ENCODE assay signal across 19 cellular contexts in genomic region chr2:67255933-67256615, GRCh38.
DNase-seq lines count a peak whose midpoint lies in the region; ATAC-seq, FAIRE-seq and TF ChIP-seq lines count a peak whose summit lies in the region.
"Had no signal": no experiment of that assay in that cellular context is flagged by ENCODE, and none has a peak within 500 bp of the region (broad histone marks: within the 10 kb centered on the region; RNA-seq: fewer than 3 reads in every experiment).

No MANE protein-coding gene starts in this region.

- WGBS in mammary epithelial cell (ENCODE audit: low coverage, missing lambda C conversion rate): 95% methylated on average over 2 of the region's 2 CpGs
- no CpG with 5 or more reads among the region's 2 CpGs for WGBS in mesendoderm (ENCODE audit: extremely low coverage, insufficient coverage, low lambda C conversion rate)

- no peaks in the 10 kb centered on the region for H3K9me3 ChIP-seq in mammary epithelial cell (replicated peaks; ENCODE audit: insufficient read depth, low read length)
- H3K9me3 ChIP-seq: ascending aorta, spleen, testis had no signal

- peaks cover 39% of the 10 kb centered on the region for H3K4me1 ChIP-seq in mammary epithelial cell (ENCODE audit: insufficient read depth, low read length)
- peaks cover 3% of the 10 kb centered on the region for H3K4me1 ChIP-seq in mesendoderm (ENCODE audit: control insufficient read depth, low read depth, low read length)
- H3K4me1 ChIP-seq: spleen, testis had no signal

- peak; percentile 73 for DNase-seq in DMS79 treated with DMSO at 0.1 percent for 48 hours (lab: John Stamatoyannopoulos, UW)
- DNase-seq in NB4 (ENCODE audit: low read depth): peak; percentile 26
- peak; percentile 90 for DNase-seq in mammary epithelial cell
- DNase-seq in mesendoderm: peak; percentile 22
- no peak for DNase-seq in RCC 7860 (ENCODE audit: low spot score)
- DNase-seq in NCI-H446 treated with DMSO at 0.1 percent for 48 hours (lab: John Stamatoyannopoulos, UW): no peak
- DNase-seq: activated CD4-positive, alpha-beta T cell treated with anti-CD3 and anti-CD28 coated beads for 48 hours; activated T-cell treated with anti-CD3 and anti-CD28 coated beads, Interleukin-2, amount 50 U/mL, for 72 hours; COR-L47; effector memory CD4-positive, alpha-beta T cell; NCI-H1694 treated with DMSO at 0.1 percent for 48 hours; nucleus accumbens; spleen; testis had no signal

- peak overlapping the region; percentile 15 for H2AFZ ChIP-seq in mammary epithelial cell (ENCODE audit: low read depth, low read length)

- FAIRE-seq in RCC 7860 (lab: Jason Lieb, UNC): no peak
- FAIRE-seq: HepG2 had no signal

- H3K4ac ChIP-seq in mesendoderm (ENCODE audit: low read depth, low read length): no peak overlapping the region

- H3K27me3 ChIP-seq in mammary epithelial cell (ENCODE audit: insufficient read depth, low read length) (no peaks in the 10 kb centered on the region), mesendoderm (ENCODE audit: insufficient read depth, low read length, poor library complexity) (no peaks in the 10 kb centered on the region)
- H3K27me3 ChIP-seq: ascending aorta, spleen, testis had no signal

- no peak overlapping the region for H2BK5ac ChIP-seq in mesendoderm (ENCODE audit: low read length)

- H2BK120ac ChIP-seq in mesendoderm (ENCODE audit: low read depth, low read length): no peak overlapping the region

- H3K79me2 ChIP-seq in mammary epithelial cell (ENCODE audit: insufficient read depth, low read length) (no peaks in the 10 kb centered on the region), mesendoderm (ENCODE audit: control insufficient read depth, insufficient read depth, low read length) (no peaks in the 10 kb centered on the region)

- TF ChIP-seq POLR2A in NB4 (IDR thresholded peaks at IDR 0.05; ENCODE audit: extremely low read depth, insufficient read length): no peak

- H4K5ac ChIP-seq in mesendoderm (ENCODE audit: low read length): no peak overlapping the region

- dilution Hi-C loops in mammary epithelial cell (cut with HindIII; ENCODE audit: low sequenced_read_pairs): no loop called here

- ATAC-seq in HG03280 (IDR thresholded peaks at IDR 0.05; ENCODE audit: unreplicated experiment) (no peak), HG02938 (IDR thresholded peaks at IDR 0.05; ENCODE audit: unreplicated experiment) (no peak)
- ATAC-seq: activated T-cell treated with anti-CD3 and anti-CD28 coated beads, Interleukin-2, amount 50 U/mL, for 72 hours; HepG2 had no signal

- CTCF ChIA-PET in mammary epithelial cell (lab: Charles Lee; ENCODE audit: low non-redundant PET): no interaction called here

- no peak overlapping the region for H3K9ac ChIP-seq in mammary epithelial cell (ENCODE audit: insufficient read depth, low read length)
- no peak overlapping the region for H3K9ac ChIP-seq in mesendoderm (ENCODE audit: low read length)

- H3K36me3 ChIP-seq in mammary epithelial cell (ENCODE audit: insufficient read depth, low read length) (no peaks in the 10 kb centered on the region), mesendoderm (ENCODE audit: control insufficient read depth, insufficient read depth, low read length) (no peaks in the 10 kb centered on the region)
- H3K36me3 ChIP-seq: ascending aorta, spleen had no signal

- no peak overlapping the region for H2BK15ac ChIP-seq in mesendoderm (replicated peaks; ENCODE audit: low read depth)

- no peak overlapping the region for H4K8ac ChIP-seq in mesendoderm (ENCODE audit: low read depth, low read length)

- H3K27ac ChIP-seq in mammary epithelial cell (ENCODE audit: insufficient read depth, low read depth, low read length): peak overlapping the region; percentile 73
- no peak overlapping the region for H3K27ac ChIP-seq in mesendoderm (ENCODE audit: low read depth, low read length)
- H3K27ac ChIP-seq: ascending aorta, spleen, testis had no signal

- H4K20me1 ChIP-seq in mammary epithelial cell (ENCODE audit: insufficient read depth, low read length): no peaks in the 10 kb centered on the region

- no peak overlapping the region for H3K18ac ChIP-seq in mesendoderm (ENCODE audit: low read length)

- H3K4me3 ChIP-seq in NB4 (ENCODE audit: low read depth, low read length) (no peak overlapping the region), mammary epithelial cell (replicated peaks in 1 of 3; ENCODE audit: insufficient read depth in 1 of 3, low read depth in 2 of 3, low read length in 3 of 3) (no peak overlapping the region), mesendoderm (ENCODE audit: low read length) (no peak overlapping the region)
- H3K4me3 ChIP-seq: ascending aorta, lung, spleen, testis had no signal

- in situ Hi-C loops in mammary epithelial cell (cut with MboI; ENCODE audit: low sequenced_read_pairs in 2 of 2): loop anchor here in 1 of 2 donors (25.0 kb wide), 1 partner anchor 206 kb away; no protein-coding TSS in a partner anchor

- H2AK5ac ChIP-seq in mesendoderm (ENCODE audit: low read length): no peak overlapping the region

- TF ChIP-seq CTCF in NB4 (IDR thresholded peaks at IDR 0.05; ENCODE audit: low read depth, low read length) (no peak), mammary epithelial cell (conservative IDR thresholded peaks at IDR 0.05 in 1 of 2, IDR thresholded peaks at IDR 0.05 in 1 of 2; ENCODE audit: extremely low read depth in 1 of 2, insufficient read depth in 1 of 2, low read depth in 1 of 2, low read length in 2 of 2) (no peak)

- peak overlapping the region; percentile 22 for H3K4me2 ChIP-seq in mammary epithelial cell (ENCODE audit: insufficient read depth, low read depth, low read length)
- H3K4me2 ChIP-seq in mesendoderm (ENCODE audit: low read length): no peak overlapping the region

- no TSS peak for BruUV-seq in mammary epithelial cell (replicated peaks; lab: Mats Ljungman, UMichigan)

- H3K56ac ChIP-seq in mesendoderm (ENCODE audit: low read length): no peak overlapping the region

- H3K79me1 ChIP-seq in mesendoderm (ENCODE audit: low read length): no peaks in the 10 kb centered on the region

- no peak overlapping the region for H3K23ac ChIP-seq in mesendoderm (ENCODE audit: low read length)

- intact Hi-C loops in mammary epithelial cell (cut with micrococcal nuclease): loop anchor here (5.0 kb wide), 1 partner anchor 206 kb away; no protein-coding TSS in a partner anchor

Comparison
In these comparisons a context has a peak if more than half of its experiments do, and no peak if none do; other contexts are left out.
1. DNase-seq: peak in DMS79 treated with DMSO at 0.1 percent for 48 hours (single experiment), NB4 (single experiment), mammary epithelial cell (single experiment) and mesendoderm (single experiment); none in RCC 7860 (single experiment) and NCI-H446 treated with DMSO at 0.1 percent for 48 hours (single experiment).